8 cellular contexts compared by ENCODE assay signal in the genomic region with DNA sequence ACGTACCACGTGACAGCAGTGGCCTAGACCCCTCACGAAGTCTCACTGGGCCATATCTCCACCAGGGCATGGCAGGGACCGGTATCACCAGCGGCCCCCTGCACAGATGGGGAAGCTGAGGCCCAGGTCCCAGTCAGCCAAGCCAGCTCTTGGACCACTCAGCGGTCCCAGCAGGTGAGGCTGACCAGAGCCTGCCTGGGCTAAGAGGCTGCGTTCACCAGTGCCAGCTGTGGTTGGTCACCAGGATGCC. TPM values are rescaled to one million over a fixed set of nuclear protein-coding genes. Genes with fewer than 3 reads are reported as not detected.
DNase-seq lines count a peak whose midpoint lies in the region; ATAC-seq and TF ChIP-seq lines count a peak whose summit lies in the region.

No MANE protein-coding gene starts in this region.

- peak overlapping the region; percentile 87 for H2AFZ ChIP-seq in mammary epithelial cell (ENCODE audit: low read depth, low read length)

- peaks cover 8% of the 10 kb centered on the region for H3K4me1 ChIP-seq in HUES6 (ENCODE audit: control insufficient read depth, insufficient read depth, low read length)
- peaks cover 44% of the 10 kb centered on the region for H3K4me1 ChIP-seq in mammary epithelial cell (ENCODE audit: insufficient read depth, low read length)
- H3K4me1 ChIP-seq in naive thymus-derived CD4-positive, alpha-beta T cell (ENCODE audit: control insufficient read depth in 2 of 2, insufficient read depth in 2 of 2, low read length in 2 of 2), result peaks cover 15 to 24% of the 10 kb centered on the region in 2 donors

- DNase-seq in AG04449 (ENCODE audit: low read depth, low spot score), result no peak
- DNase-seq in mammary epithelial cell, result no peak
- DNase-seq in naive thymus-derived CD4-positive, alpha-beta T cell, result no peak
- no peak for DNase-seq in LoVo (ENCODE audit: low spot score)
- no peak for DNase-seq in GOT3 (lab: John Stamatoyannopoulos, UW)
- DNase-seq in NCI-H774 (lab: John Stamatoyannopoulos, UW), result no peak

- H3K9ac ChIP-seq in HUES6 (ENCODE audit: low read length) (no peak overlapping the region), mammary epithelial cell (ENCODE audit: insufficient read depth, low read length) (no peak overlapping the region)

- H3K27ac Mint-ChIP-seq in naive thymus-derived CD4-positive, alpha-beta T cell, result peak overlapping the region; percentile 86 to 97 (median 92)

- peak overlapping the region; percentile 47 for H3K4me3 ChIP-seq in AG04449 (ENCODE audit: low read depth, low read length)
- peak overlapping the region; percentile 44 for H3K4me3 ChIP-seq in HUES6 (ENCODE audit: low read depth, low read length)
- H3K4me3 ChIP-seq in mammary epithelial cell (replicated peaks in 1 of 3; ENCODE audit: insufficient read depth in 1 of 3, low read depth in 2 of 3, low read length in 3 of 3), result peak overlapping the region in 1 of 3 experiments; percentile 38
- H3K4me3 ChIP-seq in naive thymus-derived CD4-positive, alpha-beta T cell (ENCODE audit: low read length), result peak overlapping the region; percentile 76

- H3K36me3 ChIP-seq in HUES6 (ENCODE audit: control insufficient read depth, insufficient read depth, low read length) (peaks cover 12% of the 10 kb centered on the region), mammary epithelial cell (ENCODE audit: insufficient read depth, low read length) (peaks cover 2% of the 10 kb centered on the region)
- H3K36me3 ChIP-seq in naive thymus-derived CD4-positive, alpha-beta T cell (ENCODE audit: control insufficient read depth in 2 of 3, insufficient read depth in 3 of 3, low read length in 3 of 3), result peaks cover 0 to 11% (median 0%) of the 10 kb centered on the region in 3 experiments

- H3K4me3 Mint-ChIP-seq in naive thymus-derived CD4-positive, alpha-beta T cell, result peak overlapping the region; percentile 71 to 88 (median 81)

- H4K20me1 ChIP-seq in mammary epithelial cell (ENCODE audit: insufficient read depth, low read length), result no peaks in the 10 kb centered on the region

- no peak for TF ChIP-seq CTCF in AG04449 (IDR thresholded peaks at IDR 0.05; ENCODE audit: insufficient read depth, low read length, missing control alignments)
- TF ChIP-seq CTCF in mammary epithelial cell (conservative IDR thresholded peaks at IDR 0.05 in 1 of 2, IDR thresholded peaks at IDR 0.05 in 1 of 2; ENCODE audit: extremely low read depth in 1 of 2, insufficient read depth in 1 of 2, low read depth in 1 of 2, low read length in 2 of 2), result peak in 1 of 2 donors; percentile 1

- no TSS peak for BruUV-seq in mammary epithelial cell (replicated peaks; lab: Mats Ljungman, UMichigan)

- peaks cover 0 to 3% (median 0%) of the 10 kb centered on the region in 5 donors for H3K27me3 Mint-ChIP-seq in naive thymus-derived CD4-positive, alpha-beta T cell

- peak overlapping the region; percentile 80 for H3K4me2 ChIP-seq in mammary epithelial cell (ENCODE audit: insufficient read depth, low read depth, low read length)

- in situ Hi-C loops in mammary epithelial cell (cut with MboI; ENCODE audit: low sequenced_read_pairs in 2 of 2), result loop anchor here (5.0 to 25.0 kb wide), 2 partner anchors 106 to 126 kb away; no protein-coding TSS in a partner anchor

- H3K27ac ChIP-seq in HUES6 (ENCODE audit: low read depth, low read length) (no peak overlapping the region), mammary epithelial cell (ENCODE audit: insufficient read depth, low read depth, low read length) (no peak overlapping the region)
- H3K27ac ChIP-seq in naive thymus-derived CD4-positive, alpha-beta T cell (ENCODE audit: low read depth, low read length), result peak overlapping the region; percentile 83

- CTCF ChIA-PET in AG04449 (lab: Yijun Ruan, JAX) (interaction anchor here (0.9 to 10.1 kb wide), 6 partner anchors 12 to 294 kb away, joined by 3 to 262 read pairs (median 4); a partner anchor contains a TSS), mammary epithelial cell (lab: Charles Lee; ENCODE audit: low non-redundant PET) (no interaction called here)
- CTCF ChIA-PET in naive thymus-derived CD4-positive, alpha-beta T cell (lab: Charles Lee), result interaction anchor here (0.5 to 1.8 kb wide), 9 partner anchors 10 to 294 kb away, joined by 3 to 4 read pairs (median 3); no protein-coding TSS in a partner anchor

- H3K9me3 ChIP-seq in HUES6 (ENCODE audit: control insufficient read depth, insufficient read depth, low read depth, low read length), result no peaks in the 10 kb centered on the region
- no peaks in the 10 kb centered on the region for H3K9me3 ChIP-seq in mammary epithelial cell (replicated peaks; ENCODE audit: insufficient read depth, low read length)
- no peaks in the 10 kb centered on the region for H3K9me3 ChIP-seq in naive thymus-derived CD4-positive, alpha-beta T cell (ENCODE audit: control insufficient read depth in 2 of 3, low read length in 3 of 3)

- dilution Hi-C loops in mammary epithelial cell (cut with HindIII; ENCODE audit: low sequenced_read_pairs), result loop anchor here (10.0 kb wide), 1 partner anchor 61 kb away; no protein-coding TSS in a partner anchor

- H3K4me1 Mint-ChIP-seq in naive thymus-derived CD4-positive, alpha-beta T cell, result peaks cover 24 to 44% (median 40%) of the 10 kb centered on the region in 7 donors

- WGBS in mammary epithelial cell (ENCODE audit: low coverage, missing lambda C conversion rate), result 47% methylated on average over 5 of the region's 7 CpGs

- H3K9me3 Mint-ChIP-seq in naive thymus-derived CD4-positive, alpha-beta T cell, result peaks cover 0 to 5% (median 0%) of the 10 kb centered on the region in 11 donors

- intact Hi-C loops in mammary epithelial cell (cut with micrococcal nuclease), result loop anchor here (5.0 to 10.0 kb wide), 3 partner anchors 211 to 491 kb away; a partner anchor contains a TSS
- intact Hi-C loops in naive thymus-derived CD4-positive, alpha-beta T cell (cut with micrococcal nuclease), result loop anchor here (1.0 to 10.0 kb wide), 18 partner anchors 11 to 941 kb away; a partner anchor contains a TSS

- peaks cover 16% of the 10 kb centered on the region for H3K79me2 ChIP-seq in mammary epithelial cell (ENCODE audit: insufficient read depth, low read length)

- no peak for ATAC-seq in naive thymus-derived CD4-positive, alpha-beta T cell
- no peak for ATAC-seq in GM18858 (IDR thresholded peaks at IDR 0.05; ENCODE audit: unreplicated experiment)

- H3K27me3 ChIP-seq in HUES6 (ENCODE audit: control insufficient read depth, insufficient read depth, low read length) (peaks cover 7% of the 10 kb centered on the region), mammary epithelial cell (ENCODE audit: insufficient read depth, low read length) (no peaks in the 10 kb centered on the region)
- no peaks in the 10 kb centered on the region for H3K27me3 ChIP-seq in naive thymus-derived CD4-positive, alpha-beta T cell (ENCODE audit: control insufficient read depth in 2 of 2, insufficient read depth in 2 of 2, low read length in 2 of 2)

- H3K36me3 Mint-ChIP-seq in naive thymus-derived CD4-positive, alpha-beta T cell, result peaks cover 0 to 7% (median 4%) of the 10 kb centered on the region in 5 donors

- POLR2A ChIA-PET in AG04449 (lab: Yijun Ruan, JAX), result interaction anchor here (2.2 kb wide), 1 partner anchor 22 kb away, joined by 7 read pairs; a partner anchor contains a TSS
- POLR2A ChIA-PET in naive thymus-derived CD4-positive, alpha-beta T cell (lab: Charles Lee), result interaction anchor here (0.5 to 4.6 kb wide), 19 partner anchors 11 to 407 kb away, joined by 3 to 65 read pairs (median 8); a partner anchor contains a TSS

RNA-seq across cellular contexts. Expression of a gene that starts 2.6 kb away (rescaled TPM):
- 10 to 100 TPM; 14.6 to 15.7 TPM for total RNA-seq in mammary epithelial cell
- 14.1 TPM for polyA plus RNA-seq in mammary epithelial cell
- polyA minus RNA-seq in mammary epithelial cell, result 15.3 TPM
- total RNA-seq in naive thymus-derived CD4-positive, alpha-beta T cell, result 10 to 100 TPM in 3 of 5 experiments, 1 to 10 TPM in 2; 9.4 to 15.4 (median 12.2) TPM
- 10 to 100 TPM in 1 of 2 donors, 1 to 10 TPM in 1; 8.1 to 12.6 TPM for polyA plus RNA-seq in naive thymus-derived CD4-positive, alpha-beta T cell

RNA-seq across cellular contexts. Expression of a gene that starts 11.0 kb away (rescaled TPM):
- total RNA-seq in mammary epithelial cell, result 10 to 100 TPM; 12.7 to 30.0 TPM
- polyA plus RNA-seq in mammary epithelial cell, result 20.6 TPM
- 12.4 TPM for polyA minus RNA-seq in mammary epithelial cell
- total RNA-seq in naive thymus-derived CD4-positive, alpha-beta T cell, result 10 to 100 TPM; 52.3 to 82.7 (median 70.5) TPM
- polyA plus RNA-seq in naive thymus-derived CD4-positive, alpha-beta T cell, result 10 to 100 TPM; 34.5 to 69.6 TPM

RNA-seq across cellular contexts. Expression of a gene that starts 23.2 kb away (rescaled TPM):
- total RNA-seq in mammary epithelial cell, result under 1 TPM in 1 of 2 donors, not detected in 1; 0.67 TPM
- polyA plus RNA-seq in mammary epithelial cell, result 0.16 TPM
- not detected for polyA minus RNA-seq in mammary epithelial cell
- total RNA-seq in naive thymus-derived CD4-positive, alpha-beta T cell, result under 1 TPM in 2 of 5 experiments, not detected in 3; 0.32 to 0.59 TPM
- not detected for polyA plus RNA-seq in naive thymus-derived CD4-positive, alpha-beta T cell
